In the genomic region with DNA sequence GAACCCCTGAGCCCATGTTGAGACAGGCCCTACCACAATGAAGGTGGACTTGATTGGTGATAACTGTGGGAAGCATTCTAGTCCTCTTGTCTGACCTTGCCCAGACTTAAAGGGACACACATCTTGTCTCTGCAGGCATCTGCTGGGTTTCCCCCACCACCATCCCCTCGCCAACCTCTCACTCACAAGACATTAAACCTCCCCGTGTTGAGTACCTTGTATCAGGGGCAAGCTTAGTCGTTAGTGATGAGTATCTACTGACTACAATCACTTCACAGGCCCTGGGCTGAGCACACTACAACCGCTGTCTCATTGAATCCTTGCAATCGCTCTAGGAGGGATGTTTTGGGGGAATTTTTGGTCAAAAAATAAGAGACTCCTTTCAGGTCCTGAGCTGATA, we compare ENCODE assay signal across 24 cellular contexts.
A peak's percentile ranks its signal among the peaks of the same experiment; 100 is the strongest.
DNase-seq lines count a peak whose midpoint lies in the region; ATAC-seq and TF ChIP-seq lines count a peak whose summit lies in the region.
"Had no signal": no experiment of that assay in that cellular context is flagged by ENCODE, and none has a peak within 500 bp of the region (broad histone marks: within the 10 kb centered on the region; RNA-seq: fewer than 3 reads in every experiment).

No MANE protein-coding gene starts in this region.

- peak overlapping the region; percentile 12 for H2AFZ ChIP-seq in neural progenitor cell (replicated peaks)

- peak; percentile 56 for DNase-seq in activated CD4-positive, alpha-beta memory T cell treated with anti-CD3 and anti-CD28 coated beads for 36 hours
- DNase-seq in activated CD4-positive, alpha-beta memory T cell treated with anti-CD3 and anti-CD28 coated beads, Interleukin-2, amount 10 ng/mL, durations not matched to agents 7 days and 5 days: no peak
- DNase-seq in CD4-positive, CD25-positive, alpha-beta regulatory T cell: peak in 1 of 3 donors; percentile 13
- no peak for DNase-seq in neural progenitor cell (ENCODE audit: low spot score)
- no peak for DNase-seq in NCI-H2196 (lab: John Stamatoyannopoulos, UW; ENCODE audit: unreplicated experiment)
- DNase-seq in left lung: no peak
- no peak for DNase-seq in HFFc6
- DNase-seq: activated CD8-positive, alpha-beta memory T cell treated with anti-CD3 and anti-CD28 coated beads, Interleukin-2, amount 50 U/mL, for 48 hours; activated naive CD4-positive, alpha-beta T cell; amygdala; dorsolateral prefrontal cortex; foreskin fibroblast; heart right ventricle; NCI-H1048; NCI-H2107; NCI-H446 treated with DMSO at 0.1 percent for 48 hours; nucleus accumbens; stimulated activated CD4-positive, alpha-beta T cell treated with anti-CD3 and anti-CD28 coated beads, Interleukin-15, amount 100 ng/mL, for 24 hours; stomach; SW 1271; WERI-Rb-1 had no signal

- H3K27me3 Mint-ChIP-seq in activated CD4-positive, alpha-beta memory T cell treated with anti-CD3 and anti-CD28 coated beads for 36 hours: no peaks in the 10 kb centered on the region
- no peaks in the 10 kb centered on the region for H3K27me3 Mint-ChIP-seq in activated CD4-positive, alpha-beta memory T cell treated with anti-CD3 and anti-CD28 coated beads, Interleukin-2, amount 10 ng/mL, durations not matched to agents 7 days and 5 days
- no peaks in the 10 kb centered on the region for H3K27me3 Mint-ChIP-seq in CD4-positive, CD25-positive, alpha-beta regulatory T cell
- H3K27me3 Mint-ChIP-seq in T-helper 1 cell treated with Interleukin-12 subunit alpha and Interleukin-12 subunit beta and Interleukin-4 antibody, amounts not matched to agents 30 μg/mL and 1 μg/mL, for 36 hours (ENCODE audit: low read depth): no peaks in the 10 kb centered on the region
- no peaks in the 10 kb centered on the region for H3K27me3 Mint-ChIP-seq in neural progenitor cell (ENCODE audit: insufficient read depth, low read depth)
- peaks cover 4% of the 10 kb centered on the region; the same call in 1 of the 2 replicates for H3K27me3 Mint-ChIP-seq in HFFc6 (ENCODE audit: insufficient read depth)

- H3K9me3 ChIP-seq in CD4-positive, CD25-positive, alpha-beta regulatory T cell (ENCODE audit: control insufficient read depth in 2 of 2, low read length in 2 of 2): no peaks in the 10 kb centered on the region
- no peaks in the 10 kb centered on the region for H3K9me3 ChIP-seq in neural progenitor cell (ENCODE audit: low read depth)
- H3K9me3 ChIP-seq in left lung: no peaks in the 10 kb centered on the region
- H3K9me3 ChIP-seq: A549, esophagus muscularis mucosa, heart right ventricle, stomach had no signal

- no peaks in the 10 kb centered on the region for H4K20me1 ChIP-seq in neural progenitor cell (ENCODE audit: low read depth)

- peak overlapping the region; percentile 28 for H3K4me3 Mint-ChIP-seq in activated CD4-positive, alpha-beta memory T cell treated with anti-CD3 and anti-CD28 coated beads for 36 hours
- H3K4me3 Mint-ChIP-seq in activated CD4-positive, alpha-beta memory T cell treated with anti-CD3 and anti-CD28 coated beads, Interleukin-2, amount 10 ng/mL, durations not matched to agents 7 days and 5 days: no peak overlapping the region
- H3K4me3 Mint-ChIP-seq in CD4-positive, CD25-positive, alpha-beta regulatory T cell: peak overlapping the region in 3 of 4 donors; percentile 15 to 56 (median 22)
- no peak overlapping the region for H3K4me3 Mint-ChIP-seq in T-helper 1 cell treated with Interleukin-12 subunit alpha and Interleukin-12 subunit beta and Interleukin-4 antibody, amounts not matched to agents 30 μg/mL and 1 μg/mL, for 36 hours
- no peak overlapping the region for H3K4me3 Mint-ChIP-seq in neural progenitor cell
- no peak overlapping the region for H3K4me3 Mint-ChIP-seq in HFFc6

- intact Hi-C loops in activated CD4-positive, alpha-beta memory T cell treated with anti-CD3 and anti-CD28 coated beads for 36 hours (cut with micrococcal nuclease): no loop called here
- intact Hi-C loops in left lung (cut with DNase I): no loop called here

- no peak overlapping the region for H3K9ac ChIP-seq in neural progenitor cell

- H3K36me3 ChIP-seq in CD4-positive, CD25-positive, alpha-beta regulatory T cell (ENCODE audit: control insufficient read depth, insufficient read depth, low read length): no peaks in the 10 kb centered on the region
- H3K36me3 ChIP-seq in neural progenitor cell: no peaks in the 10 kb centered on the region
- H3K36me3 ChIP-seq in left lung: no peaks in the 10 kb centered on the region
- H3K36me3 ChIP-seq: esophagus muscularis mucosa, heart right ventricle, stomach, WERI-Rb-1 had no signal

- ATAC-seq in CD4-positive, CD25-positive, alpha-beta regulatory T cell (ENCODE audit: low read depth in 2 of 2): no peak
- ATAC-seq in left lung: no peak
- ATAC-seq: A549, heart right ventricle had no signal

- H3K9me3 Mint-ChIP-seq in activated CD4-positive, alpha-beta memory T cell treated with anti-CD3 and anti-CD28 coated beads for 36 hours: peaks cover 4% of the 10 kb centered on the region
- H3K9me3 Mint-ChIP-seq in activated CD4-positive, alpha-beta memory T cell treated with anti-CD3 and anti-CD28 coated beads, Interleukin-2, amount 10 ng/mL, durations not matched to agents 7 days and 5 days: peaks cover 9% of the 10 kb centered on the region
- H3K9me3 Mint-ChIP-seq in CD4-positive, CD25-positive, alpha-beta regulatory T cell: peaks cover 0 to 3% (median 0%) of the 10 kb centered on the region in 7 donors
- peaks cover 17% of the 10 kb centered on the region for H3K9me3 Mint-ChIP-seq in T-helper 1 cell treated with Interleukin-12 subunit alpha and Interleukin-12 subunit beta and Interleukin-4 antibody, amounts not matched to agents 30 μg/mL and 1 μg/mL, for 36 hours
- no peaks in the 10 kb centered on the region for H3K9me3 Mint-ChIP-seq in neural progenitor cell
- no peaks in the 10 kb centered on the region for H3K9me3 Mint-ChIP-seq in HFFc6

- CTCF ChIA-PET in activated CD4-positive, alpha-beta memory T cell treated with anti-CD3 and anti-CD28 coated beads for 36 hours (lab: Charles Lee): interaction anchor here (1.0 to 4.8 kb wide), 11 partner anchors 23 to 157 kb away, joined by 3 to 36 read pairs (median 5); no protein-coding TSS in a partner anchor
- CTCF ChIA-PET in activated CD4-positive, alpha-beta memory T cell treated with anti-CD3 and anti-CD28 coated beads, Interleukin-2, amount 10 ng/mL, durations not matched to agents 7 days and 5 days (lab: Charles Lee): interaction anchor here (0.7 to 1.5 kb wide), 6 partner anchors 29 to 93 kb away, joined by 3 to 5 read pairs (median 3); no protein-coding TSS in a partner anchor

- peak overlapping the region; percentile 82 for H3K27ac Mint-ChIP-seq in activated CD4-positive, alpha-beta memory T cell treated with anti-CD3 and anti-CD28 coated beads for 36 hours
- no peak overlapping the region for H3K27ac Mint-ChIP-seq in activated CD4-positive, alpha-beta memory T cell treated with anti-CD3 and anti-CD28 coated beads, Interleukin-2, amount 10 ng/mL, durations not matched to agents 7 days and 5 days
- peak overlapping the region; percentile 78 to 92 (median 78) for H3K27ac Mint-ChIP-seq in CD4-positive, CD25-positive, alpha-beta regulatory T cell
- H3K27ac Mint-ChIP-seq in T-helper 1 cell treated with Interleukin-12 subunit alpha and Interleukin-12 subunit beta and Interleukin-4 antibody, amounts not matched to agents 30 μg/mL and 1 μg/mL, for 36 hours: peak overlapping the region; percentile 3
- H3K27ac Mint-ChIP-seq in neural progenitor cell: no peak overlapping the region
- H3K27ac Mint-ChIP-seq in HFFc6: no peak overlapping the region

- H3K27ac ChIP-seq in CD4-positive, CD25-positive, alpha-beta regulatory T cell (ENCODE audit: insufficient read depth, low read length, poor library complexity, severe bottlenecking): peak overlapping the region; percentile 70
- H3K27ac ChIP-seq in neural progenitor cell (no peak overlapping the region), left lung (no peak overlapping the region)
- H3K27ac ChIP-seq: A549, dorsolateral prefrontal cortex, esophagus muscularis mucosa, heart right ventricle, stomach, WERI-Rb-1 had no signal

- H3K4me1 ChIP-seq in CD4-positive, CD25-positive, alpha-beta regulatory T cell (ENCODE audit: control insufficient read depth, insufficient read depth, low read length, poor library complexity, severe bottlenecking): peaks cover 28% of the 10 kb centered on the region
- peaks cover 4% of the 10 kb centered on the region for H3K4me1 ChIP-seq in neural progenitor cell
- no peaks in the 10 kb centered on the region for H3K4me1 ChIP-seq in left lung
- H3K4me1 ChIP-seq: heart right ventricle had no signal

- TF ChIP-seq CTCF in neural progenitor cell (IDR thresholded peaks at IDR 0.05): no peak
- TF ChIP-seq CTCF in left lung (IDR thresholded peaks at IDR 0.05): no peak
- no peak for TF ChIP-seq CTCF in HFFc6 (IDR thresholded peaks at IDR 0.05)

- H3K27me3 ChIP-seq in CD4-positive, CD25-positive, alpha-beta regulatory T cell (ENCODE audit: control insufficient read depth, insufficient read depth, low read length): no peaks in the 10 kb centered on the region
- H3K27me3 ChIP-seq in neural progenitor cell: no peaks in the 10 kb centered on the region
- H3K27me3 ChIP-seq in left lung: no peaks in the 10 kb centered on the region
- H3K27me3 ChIP-seq: esophagus muscularis mucosa, stomach had no signal

- H3K79me2 ChIP-seq in neural progenitor cell (ENCODE audit: low read depth): no peaks in the 10 kb centered on the region

- POLR2A ChIA-PET in activated CD4-positive, alpha-beta memory T cell treated with anti-CD3 and anti-CD28 coated beads for 36 hours (lab: Charles Lee): interaction anchor here (0.6 to 1.3 kb wide), 3 partner anchors 19 to 157 kb away, joined by 3 to 5 read pairs (median 3); no protein-coding TSS in a partner anchor
- POLR2A ChIA-PET in activated CD4-positive, alpha-beta memory T cell treated with anti-CD3 and anti-CD28 coated beads, Interleukin-2, amount 10 ng/mL, durations not matched to agents 7 days and 5 days (lab: Charles Lee): interaction anchor here (1.2 to 2.6 kb wide), 6 partner anchors 8 to 88 kb away, joined by 3 to 11 read pairs (median 5); no protein-coding TSS in a partner anchor

- H3K4me3 ChIP-seq in CD4-positive, CD25-positive, alpha-beta regulatory T cell (ENCODE audit: low read depth, low read length): peak overlapping the region; percentile 29
- H3K4me3 ChIP-seq in neural progenitor cell (no peak overlapping the region), left lung (no peak overlapping the region)
- H3K4me3 ChIP-seq: A549, dorsolateral prefrontal cortex, esophagus muscularis mucosa, heart right ventricle, stomach had no signal

- no peaks in the 10 kb centered on the region for H3F3A ChIP-seq in neural progenitor cell (ENCODE audit: low read depth)

- peaks cover 81% of the 10 kb centered on the region for H3K4me1 Mint-ChIP-seq in activated CD4-positive, alpha-beta memory T cell treated with anti-CD3 and anti-CD28 coated beads for 36 hours (ENCODE audit: low read depth)
- H3K4me1 Mint-ChIP-seq in activated CD4-positive, alpha-beta memory T cell treated with anti-CD3 and anti-CD28 coated beads, Interleukin-2, amount 10 ng/mL, durations not matched to agents 7 days and 5 days: peaks cover 72% of the 10 kb centered on the region
- H3K4me1 Mint-ChIP-seq in CD4-positive, CD25-positive, alpha-beta regulatory T cell: peaks cover 29 to 58% (median 47%) of the 10 kb centered on the region in 4 donors
- peaks cover 63% of the 10 kb centered on the region for H3K4me1 Mint-ChIP-seq in T-helper 1 cell treated with Interleukin-12 subunit alpha and Interleukin-12 subunit beta and Interleukin-4 antibody, amounts not matched to agents 30 μg/mL and 1 μg/mL, for 36 hours (ENCODE audit: low read depth)
- H3K4me1 Mint-ChIP-seq in neural progenitor cell (peaks cover 5% of the 10 kb centered on the region), HFFc6 (ENCODE audit: low read depth) (peaks cover 5% of the 10 kb centered on the region; the same call in 1 of the 2 replicates)

- H3K36me3 Mint-ChIP-seq in activated CD4-positive, alpha-beta memory T cell treated with anti-CD3 and anti-CD28 coated beads for 36 hours: peaks cover 3% of the 10 kb centered on the region
- peaks cover 10% of the 10 kb centered on the region for H3K36me3 Mint-ChIP-seq in activated CD4-positive, alpha-beta memory T cell treated with anti-CD3 and anti-CD28 coated beads, Interleukin-2, amount 10 ng/mL, durations not matched to agents 7 days and 5 days (ENCODE audit: low read depth)
- no peaks in the 10 kb centered on the region for H3K36me3 Mint-ChIP-seq in CD4-positive, CD25-positive, alpha-beta regulatory T cell
- H3K36me3 Mint-ChIP-seq in T-helper 1 cell treated with Interleukin-12 subunit alpha and Interleukin-12 subunit beta and Interleukin-4 antibody, amounts not matched to agents 30 μg/mL and 1 μg/mL, for 36 hours (ENCODE audit: low read depth): peaks cover 20% of the 10 kb centered on the region
- H3K36me3 Mint-ChIP-seq in neural progenitor cell: no peaks in the 10 kb centered on the region
- H3K36me3 Mint-ChIP-seq in HFFc6 (ENCODE audit: low read depth): no peaks in the 10 kb centered on the region

- no peak overlapping the region for H3K4me2 ChIP-seq in neural progenitor cell
- H3K4me2 ChIP-seq: A549 had no signal

Comparison
In these comparisons a context has a peak if more than half of its experiments do, and no peak if none do; other contexts are left out.
1. H3K27ac Mint-ChIP-seq: peak in activated CD4-positive, alpha-beta memory T cell treated with anti-CD3 and anti-CD28 coated beads for 36 hours (single experiment), CD4-positive, CD25-positive, alpha-beta regulatory T cell (3 of 3) and T-helper 1 cell treated with Interleukin-12 subunit alpha and Interleukin-12 subunit beta and Interleukin-4 antibody, amounts not matched to agents 30 μg/mL and 1 μg/mL, for 36 hours (single experiment); none in activated CD4-positive, alpha-beta memory T cell treated with anti-CD3 and anti-CD28 coated beads, Interleukin-2, amount 10 ng/mL, durations not matched to agents 7 days and 5 days (single experiment), neural progenitor cell (single experiment) and HFFc6 (single experiment).
2. H3K4me3 Mint-ChIP-seq: peak in activated CD4-positive, alpha-beta memory T cell treated with anti-CD3 and anti-CD28 coated beads for 36 hours (single experiment) and CD4-positive, CD25-positive, alpha-beta regulatory T cell (3 of 4); none in activated CD4-positive, alpha-beta memory T cell treated with anti-CD3 and anti-CD28 coated beads, Interleukin-2, amount 10 ng/mL, durations not matched to agents 7 days and 5 days (single experiment), T-helper 1 cell treated with Interleukin-12 subunit alpha and Interleukin-12 subunit beta and Interleukin-4 antibody, amounts not matched to agents 30 μg/mL and 1 μg/mL, for 36 hours (single experiment), neural progenitor cell (single experiment) and HFFc6 (single experiment).